ENCODE assay signal across 8 cellular contexts in the genomic region with DNA sequence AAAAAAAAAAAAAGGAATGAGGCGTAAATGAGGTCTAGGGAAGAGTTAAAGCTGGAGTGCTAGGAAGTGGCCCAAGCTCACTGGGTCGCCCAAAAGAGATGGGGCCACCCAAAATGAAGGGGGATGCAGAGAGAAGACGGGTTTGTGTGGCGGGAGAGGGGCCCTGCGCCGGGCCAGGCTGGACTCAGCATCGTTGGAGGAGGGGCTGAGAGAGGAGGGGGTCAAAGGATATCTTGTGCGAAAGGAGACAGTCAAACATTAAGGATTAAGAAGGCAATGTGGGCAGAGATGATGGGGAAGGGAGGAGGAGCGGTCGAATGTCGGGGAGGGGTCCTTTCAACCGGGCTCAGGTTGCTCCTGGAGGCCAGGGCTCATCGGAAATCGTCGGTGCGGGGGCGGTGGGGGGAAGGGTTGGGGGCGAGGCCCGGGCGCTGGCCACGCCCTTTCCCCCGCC. TPM values are rescaled to one million over a fixed set of nuclear protein-coding genes. Genes with fewer than 3 reads are reported as not detected.
DNase-seq lines count a peak whose midpoint lies in the region; ATAC-seq and TF ChIP-seq lines count a peak whose summit lies in the region.

No MANE protein-coding gene starts in this region.

- no CpG with 5 or more reads among the region's 22 CpGs for WGBS in trophoblast cell (ENCODE audit: extremely low coverage, insufficient coverage, insufficient read length)

- H3K79me1 ChIP-seq in trophoblast cell (ENCODE audit: low read length), result peaks cover 10% of the 10 kb centered on the region

- peak overlapping the region; percentile 78 for H4K91ac ChIP-seq in trophoblast cell (ENCODE audit: low read depth, low read length)

- H4K12ac ChIP-seq in trophoblast cell (ENCODE audit: low read depth, low read length), result peak overlapping the region; percentile 73

- H3K27ac ChIP-seq in OCI-LY3 (ENCODE audit: low read length) (peak overlapping the region; percentile 51), epithelial cell of prostate (peak overlapping the region; percentile 40), trophoblast cell (ENCODE audit: low read depth, low read length) (peak overlapping the region; percentile 66)

- H2AK5ac ChIP-seq in trophoblast cell (ENCODE audit: low read length), result peak overlapping the region; percentile 21

- H3K9me3 ChIP-seq in OCI-LY3 (ENCODE audit: insufficient read depth, low read length) (no peaks in the 10 kb centered on the region), trophoblast cell (ENCODE audit: insufficient read depth, low read depth, low read length) (no peaks in the 10 kb centered on the region)

- H3K9ac ChIP-seq in OCI-LY3 (ENCODE audit: low read length) (peak overlapping the region; percentile 68), trophoblast cell (ENCODE audit: low read length) (peak overlapping the region; percentile 81)

- 0 out of 2 replicates have a peak, but pooled peaks cover 2% of the 10 kb centered on the region for H4K20me1 ChIP-seq in OCI-LY3 (ENCODE audit: insufficient read depth, low read length)

- H3K27me3 ChIP-seq in GM06990 (replicated peaks; ENCODE audit: control insufficient read depth, insufficient read depth, low read length), result no peaks in the 10 kb centered on the region
- H3K27me3 ChIP-seq in OCI-LY3 (ENCODE audit: low read depth, low read length), result no peaks in the 10 kb centered on the region
- H3K27me3 ChIP-seq in trophoblast cell (ENCODE audit: insufficient read depth, low read length), result no peaks in the 10 kb centered on the region

- H3K4me2 ChIP-seq in OCI-LY3 (ENCODE audit: low read length) (peak overlapping the region; percentile 74), trophoblast cell (ENCODE audit: low read length) (peak overlapping the region; percentile 98)

- no peak for ATAC-seq in GM19351 (IDR thresholded peaks at IDR 0.05; ENCODE audit: unreplicated experiment)

- DNase-seq in GM06990 (ENCODE audit: extremely low read depth, insufficient read length) (no peak), epithelial cell of prostate (ENCODE audit: low read depth, low spot score) (no peak), trophoblast cell (no peak), NCI-H748 (lab: John Stamatoyannopoulos, UW; ENCODE audit: unreplicated experiment) (no peak), NCI-H2081 (lab: John Stamatoyannopoulos, UW) (no peak), dedifferentiated amniotic fluid mesenchymal stem cell (ENCODE audit: extremely low spot score) (no peak)

- H3K4me1 ChIP-seq in OCI-LY3 (ENCODE audit: low read length) (peaks cover 47% of the 10 kb centered on the region), trophoblast cell (ENCODE audit: control insufficient read depth in 1 of 2, insufficient read depth in 2 of 2, low read length in 2 of 2) (peaks cover 0 to 8% of the 10 kb centered on the region in 2 experiments)

- H3K36me3 ChIP-seq in GM06990 (ENCODE audit: control insufficient read depth, insufficient read depth, low read length) (no peaks in the 10 kb centered on the region; the same call in none of the 2 replicates), OCI-LY3 (replicated peaks; ENCODE audit: low read depth, low read length) (peaks cover 3% of the 10 kb centered on the region), trophoblast cell (ENCODE audit: control insufficient read depth in 1 of 2, insufficient read depth in 2 of 2, low read length in 2 of 2) (peaks cover 0 to 2% of the 10 kb centered on the region in 2 experiments)

- H2BK120ac ChIP-seq in trophoblast cell (ENCODE audit: insufficient read depth, low read length, poor library complexity), result peak overlapping the region; percentile 37

- H3K4me3 ChIP-seq in GM06990 (replicated peaks; ENCODE audit: low read depth, low read length) (peak overlapping the region; percentile 49), OCI-LY3 (ENCODE audit: low read length) (peak overlapping the region; percentile 74), trophoblast cell (ENCODE audit: low read depth, low read length) (peak overlapping the region; percentile 69)

- H3K79me2 ChIP-seq in OCI-LY3 (ENCODE audit: low read length), result peaks cover 40% of the 10 kb centered on the region
- H3K79me2 ChIP-seq in trophoblast cell (ENCODE audit: control insufficient read depth, insufficient read depth, low read length, poor library complexity), result peaks cover 17% of the 10 kb centered on the region

- H2AFZ ChIP-seq in OCI-LY3 (ENCODE audit: low read depth, low read length) (peak overlapping the region; percentile 21; the same call in 1 of the 2 replicates), trophoblast cell (ENCODE audit: insufficient read depth, low read length, poor library complexity) (peak overlapping the region; percentile 82)

- TF ChIP-seq CTCF in GM06990 (IDR thresholded peaks at IDR 0.05; ENCODE audit: insufficient read depth, low read length, poor library complexity, severe bottlenecking) (no peak), OCI-LY3 (IDR thresholded peaks at IDR 0.05; ENCODE audit: low read depth, low read length) (no peak)

- H2BK5ac ChIP-seq in trophoblast cell (ENCODE audit: low read depth, low read length, poor library complexity), result peak overlapping the region; percentile 42

- H3K4ac ChIP-seq in trophoblast cell (ENCODE audit: low read depth, low read length), result peak overlapping the region; percentile 30

- H3K18ac ChIP-seq in trophoblast cell (ENCODE audit: low read length), result peak overlapping the region; percentile 39

- H4K8ac ChIP-seq in trophoblast cell (ENCODE audit: low read depth, low read length), result peak overlapping the region; percentile 92

- H3K14ac ChIP-seq in trophoblast cell (ENCODE audit: low read length), result peak overlapping the region; percentile 75

- peak overlapping the region; percentile 33 for H2BK12ac ChIP-seq in trophoblast cell (ENCODE audit: low read length)

- H3K23ac ChIP-seq in trophoblast cell (ENCODE audit: low read length), result no peak overlapping the region

RNA-seq across cellular contexts. Expression of a gene that starts 0.8 kb away (rescaled TPM):
- 77.7 and 79.2 TPM in 2 replicates for polyA plus RNA-seq in trophoblast cell (2013)

RNA-seq across cellular contexts. Expression of a gene that starts 22.3 kb away (rescaled TPM):
- polyA plus RNA-seq in trophoblast cell (2013), result 0.38 and 0.44 TPM in 2 replicates

RNA-seq across cellular contexts. Expression of a gene that starts 34.5 kb away (rescaled TPM):
- polyA plus RNA-seq in trophoblast cell (2013), result 19.6 and 20.0 TPM in 2 replicates

RNA-seq across cellular contexts. Expression of a gene that starts 57.9 kb away (rescaled TPM):
- 98.9 and 102 TPM in 2 replicates for polyA plus RNA-seq in trophoblast cell (2013)

RNA-seq across cellular contexts. Expression of a gene that starts 58.1 kb away (rescaled TPM):
- 21.1 and 21.2 TPM in 2 replicates for polyA plus RNA-seq in trophoblast cell (2013)
